In the genomic region with DNA sequence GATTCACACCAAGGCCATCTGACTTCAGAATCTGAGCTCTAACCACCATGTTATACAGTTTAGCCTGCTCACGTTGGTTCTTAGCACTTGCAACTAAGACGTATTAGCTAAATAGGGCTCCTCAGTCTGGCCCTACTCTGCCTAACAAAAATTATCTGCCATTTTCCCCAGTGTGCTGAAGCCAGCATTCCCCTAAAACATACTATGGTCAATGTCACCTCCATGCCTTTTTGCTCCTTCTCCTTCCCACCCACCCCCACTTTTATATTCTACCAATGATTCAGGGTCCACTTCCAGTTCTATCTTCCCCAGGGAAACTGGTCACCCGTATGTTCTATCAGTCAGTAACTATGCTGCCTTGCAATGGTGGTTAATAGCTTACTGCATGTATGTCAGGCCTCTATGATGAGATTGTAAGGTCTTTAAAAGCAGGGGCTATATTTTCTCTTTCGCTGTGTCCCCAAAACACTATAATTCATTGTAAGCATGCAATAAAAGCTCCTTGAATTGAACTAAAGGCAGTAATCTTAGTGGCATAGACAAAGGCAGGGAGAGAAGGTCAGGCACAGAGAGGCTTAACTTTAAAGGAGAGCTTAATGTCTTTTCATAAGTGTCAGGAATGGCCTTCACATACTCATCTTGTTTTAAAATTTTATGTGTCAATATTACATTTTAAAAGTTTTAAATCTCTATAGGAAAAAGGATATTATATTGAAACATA, we compare ENCODE assay signal across 15 cellular contexts. TPM values are rescaled to one million over a fixed set of nuclear protein-coding genes. Genes with fewer than 3 reads are reported as not detected.
A peak's percentile ranks its signal among the peaks of the same experiment; 100 is the strongest.
DNase-seq lines count a peak whose midpoint lies in the region; ATAC-seq and TF ChIP-seq lines count a peak whose summit lies in the region.
"Had no signal": no experiment of that assay in that cellular context is flagged by ENCODE, and none has a peak within 500 bp of the region (broad histone marks: within the 10 kb centered on the region; RNA-seq: fewer than 3 reads in every experiment).

No MANE protein-coding gene starts in this region.

- H3K9me1 ChIP-seq in IMR-90 (ENCODE audit: insufficient read depth, low read length): peaks cover 9% of the 10 kb centered on the region; the same call in 1 of the 2 replicates

- no peak for TF ChIP-seq POLR2A in IMR-90 (IDR thresholded peaks at IDR 0.05; ENCODE audit: low read depth, low read length)

- H3K36me3 Mint-ChIP-seq in stimulated activated memory B cell treated with anti-CD40 and anti-IgM and Interleukin-4, amounts not matched to agents 10 μg/mL and 1 μg/mL and 100 μg/mL, for 72 hours: peaks cover 22% of the 10 kb centered on the region

- H2AK9ac ChIP-seq in IMR-90 (replicated peaks; ENCODE audit: low read depth, low read length, poor library complexity): no peak overlapping the region

- H3K27ac ChIP-seq in IMR-90 (ENCODE audit: insufficient read depth, low read length) (peak overlapping the region; percentile 100; the same call in 1 of the 2 replicates), ascending aorta (peak overlapping the region; percentile 78 to 83)

- no peak overlapping the region; the same call in 1 of the 2 replicates for H3K4ac ChIP-seq in IMR-90 (ENCODE audit: low read depth, low read length)

- ATAC-seq in IMR-90 (ENCODE audit: low read depth): no peak
- ATAC-seq in stimulated activated memory B cell treated with anti-CD40 and anti-IgM and Interleukin-4, amounts not matched to agents 10 μg/mL and 1 μg/mL and 100 μg/mL, for 72 hours: no peak
- ATAC-seq in GM18511 (IDR thresholded peaks at IDR 0.05; ENCODE audit: unreplicated experiment): no peak

- no CpG with 5 or more reads among the region's 4 CpGs for WGBS in IMR-90 (ENCODE audit: extremely low coverage in 2 of 2, insufficient read length in 1 of 2), 2 experiments

- no peaks in the 10 kb centered on the region for H3K9me3 Mint-ChIP-seq in stimulated activated memory B cell treated with anti-CD40 and anti-IgM and Interleukin-4, amounts not matched to agents 10 μg/mL and 1 μg/mL and 100 μg/mL, for 72 hours
- H3K9me3 Mint-ChIP-seq: CD8-positive, alpha-beta memory T cell had no signal

- peaks cover 61% of the 10 kb centered on the region for H3K4me1 Mint-ChIP-seq in stimulated activated memory B cell treated with anti-CD40 and anti-IgM and Interleukin-4, amounts not matched to agents 10 μg/mL and 1 μg/mL and 100 μg/mL, for 72 hours

- no peak overlapping the region for H3K4me3 Mint-ChIP-seq in stimulated activated memory B cell treated with anti-CD40 and anti-IgM and Interleukin-4, amounts not matched to agents 10 μg/mL and 1 μg/mL and 100 μg/mL, for 72 hours
- H3K4me3 Mint-ChIP-seq: CD8-positive, alpha-beta memory T cell; stimulated activated naive CD8-positive, alpha-beta T cell treated with anti-CD3 and anti-CD28 coated beads, Interleukin-15, amount 100 ng/mL, for 72 hours had no signal

- peak overlapping the region; percentile 92; the same call in 1 of the 2 replicates for H2BK120ac ChIP-seq in IMR-90 (ENCODE audit: low read depth, low read length)

- in situ Hi-C loops in IMR-90 (cut with MboI; ENCODE audit: low sequenced_read_pairs): no loop called here

- H2AK5ac ChIP-seq in IMR-90 (ENCODE audit: low read depth, low read length): no peak overlapping the region; the same call in 1 of the 2 replicates

- H3K18ac ChIP-seq in IMR-90 (ENCODE audit: low read depth, low read length): peak overlapping the region; percentile 99

- peak overlapping the region; percentile 100 for H3K27ac Mint-ChIP-seq in stimulated activated memory B cell treated with anti-CD40 and anti-IgM and Interleukin-4, amounts not matched to agents 10 μg/mL and 1 μg/mL and 100 μg/mL, for 72 hours

- no peaks in the 10 kb centered on the region for H3K36me3 ChIP-seq in IMR-90 (ENCODE audit: control insufficient read depth, insufficient read depth, low read length)
- H3K36me3 ChIP-seq in ascending aorta: peaks cover 0 to 11% of the 10 kb centered on the region in 2 donors

- H3K23ac ChIP-seq in IMR-90 (ENCODE audit: low read depth, low read length): no peak overlapping the region

- DNase-seq in IMR-90: no peak
- DNase-seq in ascending aorta (ENCODE audit: low spot score in 2 of 2): no peak
- DNase-seq in kidney tubule cell (ENCODE audit: low spot score): peak; percentile 56
- no peak for DNase-seq in SW480 (ENCODE audit: low spot score)
- no peak for DNase-seq in DMS79 treated with DMSO at 0.1 percent for 48 hours (lab: John Stamatoyannopoulos, UW)
- no peak for DNase-seq in epidermal melanocyte (ENCODE audit: insufficient read length, low spot score)
- DNase-seq: CD8-positive, alpha-beta memory T cell; GOT3; NCI-H1417 treated with DMSO at 0.1 percent for 48 hours; NCI-H524 treated with DMSO at 0.1 percent for 48 hours; occipital lobe; stimulated activated CD4-positive, alpha-beta T cell treated with anti-CD3 and anti-CD28 coated beads, Interleukin-4, amount 100 ng/mL, for 24 hours had no signal

- no peak for TF ChIP-seq RAD21 in IMR-90 (IDR thresholded peaks at IDR 0.05; ENCODE audit: low read length)

- BruUV-seq in IMR-90 (replicated peaks; lab: Mats Ljungman, UMichigan): no TSS peak

- no peak overlapping the region for H2BK5ac ChIP-seq in IMR-90 (ENCODE audit: low read depth, low read length, poor library complexity, severe bottlenecking)

- no peak overlapping the region for H3K4me3 ChIP-seq in IMR-90 (ENCODE audit: insufficient read depth, low read depth, low read length)
- H3K4me3 ChIP-seq in ascending aorta: no peak overlapping the region

- no peak overlapping the region for H4K91ac ChIP-seq in IMR-90 (ENCODE audit: insufficient read depth, low read depth, low read length)

- H3K9me3 ChIP-seq in IMR-90 (ENCODE audit: control insufficient read depth, insufficient read depth, low read length) (no peaks in the 10 kb centered on the region), ascending aorta (peaks cover 0 to 4% of the 10 kb centered on the region in 2 donors)

- H2BK20ac ChIP-seq in IMR-90 (ENCODE audit: low read depth, low read length): peak overlapping the region; percentile 55

- H3K14ac ChIP-seq in IMR-90 (replicated peaks; ENCODE audit: low read depth, low read length): peak overlapping the region; percentile 77; the same call in 1 of the 2 replicates

- TF ChIP-seq CTCF in IMR-90 (conservative IDR thresholded peaks at IDR 0.05; ENCODE audit: low read depth, low read length): no peak
- no peak for TF ChIP-seq CTCF in ascending aorta (IDR thresholded peaks at IDR 0.05)

- no peaks in the 10 kb centered on the region for H3K79me1 ChIP-seq in IMR-90 (ENCODE audit: low read depth in 1 of 2, low read length in 2 of 2)

- intact Hi-C loops in IMR-90 (cut with micrococcal nuclease): no loop called here
- intact Hi-C loops in ascending aorta (cut with DNase I): no loop called here

- H2AFZ ChIP-seq in IMR-90 (replicated peaks; ENCODE audit: low read length, poor library complexity): no peak overlapping the region

- H3K27me3 ChIP-seq in IMR-90 (ENCODE audit: control insufficient read depth, insufficient read depth, low read length) (no peaks in the 10 kb centered on the region), ascending aorta (no peaks in the 10 kb centered on the region)

- CTCF ChIA-PET in IMR-90 (lab: Yijun Ruan, JAX): interaction anchor here (0.6 kb wide), 1 partner anchor 47 kb away, joined by 4 read pairs; no protein-coding TSS in a partner anchor

- no peak overlapping the region; the same call in 1 of the 2 replicates for H4K5ac ChIP-seq in IMR-90 (ENCODE audit: low read depth, low read length)

- H3K9ac ChIP-seq in IMR-90 (ENCODE audit: low read depth, low read length): no peak overlapping the region

- H3K4me1 ChIP-seq in IMR-90 (ENCODE audit: control insufficient read depth, insufficient read depth, low read length) (peaks cover 14% of the 10 kb centered on the region), ascending aorta (peaks cover 3 to 17% of the 10 kb centered on the region in 2 donors)

- dilution Hi-C loops in IMR-90 (cut with HindIII; ENCODE audit: low sequenced_read_pairs, unreplicated experiment): no loop called here

- peak overlapping the region in 1 of 2 experiments; percentile 32; a peak in 2 of 4 replicates for H4K8ac ChIP-seq in IMR-90 (ENCODE audit: low read depth in 2 of 2, low read length in 2 of 2)

- POLR2A ChIA-PET in IMR-90 (lab: Charles Lee; ENCODE audit: unreplicated experiment): no interaction called here

- no peaks in the 10 kb centered on the region for H3K27me3 Mint-ChIP-seq in stimulated activated memory B cell treated with anti-CD40 and anti-IgM and Interleukin-4, amounts not matched to agents 10 μg/mL and 1 μg/mL and 100 μg/mL, for 72 hours

- peak overlapping the region; percentile 43; the same call in 1 of the 3 replicates for H2BK15ac ChIP-seq in IMR-90 (ENCODE audit: low read depth, low read length)

- no peak overlapping the region for H3K56ac ChIP-seq in IMR-90 (ENCODE audit: extremely low read depth, insufficient read depth, low read length)

- H4K20me1 ChIP-seq in IMR-90 (ENCODE audit: insufficient read depth, low read length): no peaks in the 10 kb centered on the region

- no peak overlapping the region for H3K4me2 ChIP-seq in IMR-90 (ENCODE audit: low read depth, low read length)

TF ChIP-seq in IMR-90, 13 proteins besides CTCF, POLR2A, EP300 and RAD21 (continues in another document):
- TF ChIP-seq MXI1 (IDR thresholded peaks at IDR 0.05; ENCODE audit: borderline replicate concordance, low read depth, low read length) (no peak), MAFK (IDR thresholded peaks at IDR 0.05; ENCODE audit: low read depth, low read length) (no peak)

RNA-seq across cellular contexts. Expression of gene POPDC2, which starts 23.3 kb away (rescaled TPM):
- total RNA-seq in IMR-90 (2012; rRNA removed): under 0.01 TPM in 2 replicates
- polyA plus RNA-seq in IMR-90 (2012; rRNA removed): 0.29 and 0.32 TPM in 2 replicates
- 0.05 and 0.11 TPM in 2 replicates for polyA plus RNA-seq in IMR-90 (2012; cell fraction: cytosol; rRNA removed)
- polyA plus RNA-seq in IMR-90 (2012; cell fraction: nucleus; rRNA removed; ENCODE audit: low replicate concordance): 1.0 and 2.2 TPM in 2 replicates
- 4.7 TPM for total RNA-seq in ascending aorta

RNA-seq across cellular contexts. Expression of gene PLA1A, which starts 39.4 kb away (rescaled TPM):
- not detected in 2 replicates for total RNA-seq in IMR-90 (2012; rRNA removed)
- polyA plus RNA-seq in IMR-90 (2012; rRNA removed): not detected in 2 replicates
- polyA plus RNA-seq in IMR-90 (2012; cell fraction: cytosol; rRNA removed): not detected in 2 replicates
- not detected in 2 replicates for polyA plus RNA-seq in IMR-90 (2012; cell fraction: nucleus; rRNA removed; ENCODE audit: low replicate concordance)
- total RNA-seq in ascending aorta: 15.0 TPM
- total RNA-seq: occipital lobe had no signal
- polyA plus RNA-seq: CD8-positive, alpha-beta memory T cell had no signal

RNA-seq across cellular contexts. Expression of gene COX17, which starts 40.2 kb away (rescaled TPM):
- total RNA-seq in IMR-90 (2012; rRNA removed) (2.0 and 8.6 TPM in 2 replicates), ascending aorta (12.5 TPM)
- 24.5 and 31.7 TPM in 2 replicates for polyA plus RNA-seq in IMR-90 (2012; rRNA removed)
- polyA plus RNA-seq in IMR-90 (2012; cell fraction: cytosol; rRNA removed): 6.0 and 14.4 TPM in 2 replicates
- 1.1 and 6.1 TPM in 2 replicates for polyA plus RNA-seq in IMR-90 (2012; cell fraction: nucleus; rRNA removed; ENCODE audit: low replicate concordance)

RNA-seq across cellular contexts. Expression of gene ADPRH, which starts 57.8 kb away (rescaled TPM):
- under 0.01 TPM in 2 replicates for total RNA-seq in IMR-90 (2012; rRNA removed)
- 0.06 and 0.12 TPM in 2 replicates for polyA plus RNA-seq in IMR-90 (2012; rRNA removed)
- polyA plus RNA-seq in IMR-90 (2012; cell fraction: cytosol; rRNA removed): 0.07 and 0.12 TPM in 2 replicates
- 0.02 TPM in 2 replicates for polyA plus RNA-seq in IMR-90 (2012; cell fraction: nucleus; rRNA removed; ENCODE audit: low replicate concordance)
- 32.1 TPM for total RNA-seq in ascending aorta

Comparison
In these comparisons a context has a peak if more than half of its experiments do, and no peak if none do; other contexts are left out.
1. RNA of gene PLA1A, which starts 39.4 kb away (total RNA-seq): 15.0 TPM in ascending aorta (single experiment); not detected in IMR-90; every median in the first group is over 10 times any median in the second.